In the genomic region with DNA sequence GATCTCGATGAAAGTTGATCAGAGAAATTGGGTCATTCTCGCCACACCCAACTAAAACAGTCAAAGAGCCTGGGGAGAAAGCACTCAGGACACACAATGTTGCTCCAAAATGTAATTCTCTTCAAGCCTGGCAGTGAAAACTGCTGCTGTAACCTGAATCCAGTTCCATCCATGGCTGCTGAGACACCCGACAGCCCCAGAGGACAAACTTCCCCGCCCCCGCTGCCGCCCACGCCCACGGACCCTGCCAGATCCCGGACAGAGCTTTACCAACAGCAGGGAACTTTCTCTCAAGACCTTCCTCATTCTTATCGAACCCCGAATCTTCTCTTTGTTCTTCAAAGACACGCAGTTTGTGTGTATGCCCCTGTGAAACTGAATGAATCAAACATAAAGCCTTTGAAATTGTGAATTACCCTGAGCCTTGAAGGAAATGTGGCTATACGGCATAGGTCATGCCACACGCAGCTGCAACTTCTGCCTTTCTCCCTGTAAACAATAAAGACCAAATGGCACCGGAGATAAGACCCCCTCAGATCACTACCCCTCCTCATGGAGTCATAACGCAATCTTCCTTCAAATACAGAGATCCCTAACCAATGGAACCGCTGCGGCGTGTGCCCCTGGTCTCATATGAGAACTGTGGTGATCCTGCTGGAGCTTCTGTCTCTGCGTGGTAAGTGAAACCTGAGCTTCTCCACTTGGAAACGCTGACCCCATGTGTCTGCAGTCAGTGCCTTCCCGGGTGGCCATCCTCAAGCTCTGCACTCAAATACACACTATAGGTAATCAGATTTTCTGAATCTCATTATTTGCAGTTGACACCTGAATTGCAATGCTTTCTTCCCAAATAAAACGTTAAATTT, we compare ENCODE assay signal across 8 cellular contexts. TPM values are rescaled to one million over a fixed set of nuclear protein-coding genes. Genes with fewer than 3 reads are reported as not detected.
DNase-seq lines count a peak whose midpoint lies in the region; ATAC-seq, FAIRE-seq and TF ChIP-seq lines count a peak whose summit lies in the region.

No MANE protein-coding gene starts in this region.

- 35% methylated on average over 23 of the region's 23 CpGs for WGBS in A549 (ENCODE audit: missing lambda C conversion rate)

- H2AFZ ChIP-seq in GM23338 (peak overlapping the region; percentile 88), neural progenitor cell (replicated peaks) (peak overlapping the region; percentile 99)

- H3K9me3 Mint-ChIP-seq in GM23338 (peaks cover 18% of the 10 kb centered on the region), neural progenitor cell (peaks cover 4% of the 10 kb centered on the region)

- no peaks in the 10 kb centered on the region for H3K79me2 ChIP-seq in GM23338 (replicated peaks; ENCODE audit: insufficient read depth)
- peaks cover under 1% of the 10 kb centered on the region for H3K79me2 ChIP-seq in neural progenitor cell (ENCODE audit: low read depth)

- TF ChIP-seq CTCF in A549 (IDR thresholded peaks at IDR 0.05) (no peak), GM23338 (conservative IDR thresholded peaks at IDR 0.05; ENCODE audit: low read depth in 2 of 2) (peak in 1 of 2 experiments; percentile 21; a peak in 1 of 4 replicates), epithelial cell of esophagus (IDR thresholded peaks at IDR 0.05; ENCODE audit: insufficient read depth, low read depth, low read length, missing control alignments) (no peak), neural progenitor cell (IDR thresholded peaks at IDR 0.05) (no peak), omental fat pad (IDR thresholded peaks at IDR 0.05) (no peak)

- H3K27me3 Mint-ChIP-seq in GM23338 (ENCODE audit: insufficient read depth, low read depth, poor library complexity) (peaks cover 24% of the 10 kb centered on the region), neural progenitor cell (ENCODE audit: insufficient read depth, low read depth) (peaks cover 21% of the 10 kb centered on the region)

- no peak overlapping the region for H3K9ac ChIP-seq in neural progenitor cell

- no peaks in the 10 kb centered on the region for H3K36me3 ChIP-seq in GM23338 (ENCODE audit: insufficient read depth)
- H3K36me3 ChIP-seq in neural progenitor cell: no peaks in the 10 kb centered on the region

- H3K27ac ChIP-seq in A549: no peak overlapping the region
- H3K27ac ChIP-seq in GM23338 (ENCODE audit: low read depth): no peak overlapping the region
- no peak overlapping the region for H3K27ac ChIP-seq in neural progenitor cell

- H3K4me3 Mint-ChIP-seq in GM23338 (peak overlapping the region; percentile 61), neural progenitor cell (peak overlapping the region; percentile 73)

- CTCF ChIA-PET in A549 (lab: Yijun Ruan, JAX): interaction anchor here (0.6 to 0.9 kb wide), 4 partner anchors 22 to 964 kb away, joined by 3 to 5 read pairs (median 3); a partner anchor contains a TSS

- no peak for FAIRE-seq in A549 (lab: Jason Lieb, UNC)

- TF ChIP-seq RAD21 in A549 (conservative IDR thresholded peaks at IDR 0.05 in 1 of 2, IDR thresholded peaks at IDR 0.05 in 1 of 2): no peak

- H3K4me2 ChIP-seq in A549 (peak overlapping the region; percentile 22), GM23338 (peak overlapping the region; percentile 62), neural progenitor cell (peak overlapping the region; percentile 81)

- H3K9me2 ChIP-seq in GM23338 (ENCODE audit: insufficient read depth): no peaks in the 10 kb centered on the region

- POLR2A ChIA-PET in A549 (lab: Yijun Ruan, JAX): no interaction called here

- H3K4me1 ChIP-seq in A549 (0 out of 3 replicates have a peak, but pooled peaks cover 4% of the 10 kb centered on the region), GM23338 (ENCODE audit: insufficient read depth) (peaks cover 12% of the 10 kb centered on the region; the same call in 1 of the 2 replicates), neural progenitor cell (peaks cover 10% of the 10 kb centered on the region)

- H4K20me1 ChIP-seq in GM23338 (replicated peaks; ENCODE audit: insufficient read depth) (no peaks in the 10 kb centered on the region), neural progenitor cell (ENCODE audit: low read depth) (no peaks in the 10 kb centered on the region)

- H3K27ac Mint-ChIP-seq in GM23338 (peak overlapping the region; percentile 64; the same call in 1 of the 2 replicates), neural progenitor cell (peak overlapping the region; percentile 81)

- H3K36me3 Mint-ChIP-seq in GM23338 (ENCODE audit: low read depth) (peaks cover 5% of the 10 kb centered on the region; the same call in 2 of the 3 replicates), neural progenitor cell (peaks cover 2% of the 10 kb centered on the region)

- TF ChIP-seq POLR2A in A549 (IDR thresholded peaks at IDR 0.05; ENCODE audit: low read length): no peak

- H3F3A ChIP-seq in GM23338 (replicated peaks; ENCODE audit: low read depth) (0 out of 2 replicates have a peak, but pooled peaks cover 6% of the 10 kb centered on the region), neural progenitor cell (ENCODE audit: low read depth) (peaks cover 11% of the 10 kb centered on the region)

- H3K4me1 Mint-ChIP-seq in GM23338 (peaks cover 13% of the 10 kb centered on the region), neural progenitor cell (peaks cover 19% of the 10 kb centered on the region)

- H3K27me3 ChIP-seq in GM23338 (ENCODE audit: insufficient read depth) (0 out of 2 replicates have a peak, but pooled peaks cover 10% of the 10 kb centered on the region), neural progenitor cell (peaks cover 57% of the 10 kb centered on the region)

- no peak overlapping the region for H3K4me3 ChIP-seq in A549
- H3K4me3 ChIP-seq in GM23338: peak overlapping the region; percentile 40
- no peak overlapping the region for H3K4me3 ChIP-seq in epithelial cell of esophagus (ENCODE audit: low read length)
- H3K4me3 ChIP-seq in neural progenitor cell: peak overlapping the region; percentile 36

- H3K9me3 ChIP-seq in A549 (no peaks in the 10 kb centered on the region), neural progenitor cell (ENCODE audit: low read depth) (no peaks in the 10 kb centered on the region)

- no peak for ATAC-seq in A549
- peak; percentile 63 for ATAC-seq in GM23338
- ATAC-seq in omental fat pad (ENCODE audit: low FRiP score): no peak

- TF ChIP-seq EP300 in A549 (IDR thresholded peaks at IDR 0.05): no peak

- DNase-seq in A549 (ENCODE audit: low read depth in 1 of 2, low spot score in 1 of 2): no peak
- peak; percentile 49 for DNase-seq in GM23338 (ENCODE audit: low spot score)
- DNase-seq in UCSD-AML1 (lab: John Stamatoyannopoulos, UW; ENCODE audit: unreplicated experiment): peak; percentile 34
- peak; percentile 38 for DNase-seq in epithelial cell of esophagus (ENCODE audit: low read depth)
- DNase-seq in neural progenitor cell (ENCODE audit: low spot score): peak; percentile 49
- DNase-seq in omental fat pad (ENCODE audit: low spot score): no peak
- DNase-seq in NCI-H187 (lab: John Stamatoyannopoulos, UW): no peak
- DNase-seq in NCI-H226: no peak

TF ChIP-seq in A549, 52 proteins besides CTCF, POLR2A, EP300 and RAD21 (continues in another document):
- TF ChIP-seq, protein P1, sequence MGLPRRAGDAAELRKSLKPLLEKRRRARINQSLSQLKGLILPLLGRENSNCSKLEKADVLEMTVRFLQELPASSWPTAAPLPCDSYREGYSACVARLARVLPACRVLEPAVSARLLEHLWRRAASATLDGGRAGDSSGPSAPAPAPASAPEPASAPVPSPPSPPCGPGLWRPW (IDR thresholded peaks at IDR 0.05): no peak
- no peak for TF ChIP-seq KDM1A (IDR thresholded peaks at IDR 0.05; ENCODE audit: low read depth)
- no peak for TF ChIP-seq SREBF2 (IDR thresholded peaks at IDR 0.05)
- TF ChIP-seq POLR2AphosphoS2 (conservative IDR thresholded peaks at IDR 0.05; ENCODE audit: low read length): no peak
- TF ChIP-seq, protein P2, sequence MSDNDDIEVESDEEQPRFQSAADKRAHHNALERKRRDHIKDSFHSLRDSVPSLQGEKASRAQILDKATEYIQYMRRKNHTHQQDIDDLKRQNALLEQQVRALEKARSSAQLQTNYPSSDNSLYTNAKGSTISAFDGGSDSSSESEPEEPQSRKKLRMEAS (IDR thresholded peaks at IDR 0.05): no peak
- no peak for TF ChIP-seq ZFP36 (IDR thresholded peaks at IDR 0.05; ENCODE audit: borderline replicate concordance, partially characterized antibody)
- no peak for TF ChIP-seq NR3C1 (IDR thresholded peaks at IDR 0.05)

TF ChIP-seq in GM23338, 12 proteins besides CTCF, POLR2A, EP300 and RAD21 (continues in another document):
- TF ChIP-seq ZNF114 (CRISPR knock-in tag; IDR thresholded peaks at IDR 0.05) (no peak), EZH2 (IDR thresholded peaks at IDR 0.05; ENCODE audit: low read depth, unreplicated experiment) (no peak)

RNA-seq across cellular contexts. Expression of a gene that starts 4.8 kb away (rescaled TPM):
- polyA plus RNA-seq in A549 (2011; rRNA removed) (58.2 and 58.7 TPM in 2 replicates), A549 (2017; fragmentation: RNase III; extraction: RNeasy Plus Mini Kit Qiagen cat#74134 plus additional on column Dnase treatment) (106 to 117 TPM (median 114 TPM) in 3 replicates), GM23338 (2016; fragmentation: Nextera tagmentation; extraction: Ambion mirVana) (34.5 and 36.5 TPM in 2 replicates)
- polyA plus RNA-seq in A549 (2012; cell fraction: cytosol; rRNA removed): 56.5 and 61.1 TPM in 2 replicates
- polyA plus RNA-seq in A549 (2012; cell fraction: nucleus; rRNA removed): 113 and 119 TPM in 2 replicates
- polyA minus RNA-seq in A549 (2011; rRNA and poly(A)+ RNA removed): 33.4 and 39.2 TPM in 2 replicates
- total RNA-seq in GM23338 (2014; rRNA removed; shearing (Covaris generic)): 97.8 and 107 TPM in 2 replicates
- total RNA-seq in neural progenitor cell (ENCODE audit: low replicate concordance) (49.7 and 64.6 TPM in 2 replicates), omental fat pad (100 to 1,000 TPM in 2 of 4 donors, 10 to 100 TPM in 2; 91.0 to 132 (median 106) TPM)

Comparison
In these comparisons a context has a peak if more than half of its experiments do, and no peak if none do; other contexts are left out.
1. DNase-seq: peak in GM23338 (single experiment), UCSD-AML1 (single experiment), epithelial cell of esophagus (single experiment) and neural progenitor cell (single experiment); none in A549 (0 of 2), omental fat pad (single experiment), NCI-H187 (0 of 2) and NCI-H226 (single experiment).
2. H3K4me2 ChIP-seq: peak in every context shown above with its lines; median percentile 81 in neural progenitor cell; 62 in GM23338; 22 in A549.
3. H3K4me3 ChIP-seq: peak in GM23338 (single experiment) and neural progenitor cell (single experiment); none in A549 (single experiment) and epithelial cell of esophagus (single experiment).